ENCODE assay signal across 10 cellular contexts in the genomic region with DNA sequence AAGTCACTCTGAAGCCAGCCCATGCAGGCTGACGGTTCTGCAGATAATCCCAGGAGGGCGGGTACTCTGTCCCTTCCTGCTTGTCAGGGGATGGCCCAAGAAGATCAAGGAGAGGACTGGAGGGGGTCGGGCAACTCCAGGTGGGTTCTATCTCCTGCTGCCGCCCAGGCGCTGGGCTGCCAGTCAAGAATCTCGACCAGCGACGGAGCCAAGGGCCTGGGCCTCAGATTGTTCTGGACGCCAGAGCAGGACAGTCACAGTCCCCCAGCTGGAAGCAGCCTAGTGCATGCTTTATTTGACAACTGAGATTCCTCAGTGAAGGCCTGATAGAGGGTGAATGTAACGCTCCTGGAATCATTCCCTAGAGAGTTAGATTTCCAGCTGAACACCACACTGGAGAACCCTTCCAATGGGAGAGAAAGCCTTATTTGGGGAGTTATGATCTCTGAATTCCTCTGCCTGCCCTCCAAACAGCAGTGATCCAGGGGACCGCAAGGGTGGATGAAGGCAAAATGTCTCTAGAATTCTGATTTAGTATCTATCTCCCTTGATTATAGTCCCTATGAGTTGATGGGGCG. TPM values are rescaled to one million over a fixed set of nuclear protein-coding genes. Genes with fewer than 3 reads are reported as not detected.
A peak's percentile ranks its signal among the peaks of the same experiment; 100 is the strongest.
DNase-seq lines count a peak whose midpoint lies in the region; ATAC-seq, FAIRE-seq and TF ChIP-seq lines count a peak whose summit lies in the region.
"Had no signal": no experiment of that assay in that cellular context is flagged by ENCODE, and none has a peak within 500 bp of the region (broad histone marks: within the 10 kb centered on the region; RNA-seq: fewer than 3 reads in every experiment).

No MANE protein-coding gene starts in this region.

- no peak overlapping the region for H2BK5ac ChIP-seq in H1 (ENCODE audit: low read depth, low read length)
- H2BK5ac ChIP-seq in mesenchymal stem cell (ENCODE audit: low read depth, low read length, poor library complexity, severe bottlenecking): peak overlapping the region; percentile 45

- H2BK12ac ChIP-seq in H1 (ENCODE audit: low read depth, low read length): 0 out of 2 replicates have a peak overlapping the region, but pooled peaks have one; percentile 39
- peak overlapping the region; percentile 11 to 94 for H2BK12ac ChIP-seq in mesenchymal stem cell (ENCODE audit: low read length in 2 of 2)

- H2BK120ac ChIP-seq in H1 (replicated peaks; ENCODE audit: low read depth, low read length): no peak overlapping the region
- peak overlapping the region; percentile 90 for H2BK120ac ChIP-seq in mesenchymal stem cell (ENCODE audit: low read depth, low read length)

- H3K79me2 ChIP-seq in KMS-11 (ENCODE audit: insufficient read depth, low read depth): no peaks in the 10 kb centered on the region
- H3K79me2 ChIP-seq in H1 (ENCODE audit: control insufficient read depth in 1 of 2, insufficient read depth in 2 of 2, low read length in 2 of 2): no peaks in the 10 kb centered on the region

- peaks cover 21% of the 10 kb centered on the region for H3K4me1 ChIP-seq in KMS-11 (ENCODE audit: low read depth, poor library complexity, severe bottlenecking)
- peaks cover 0 to 29% (median 21%) of the 10 kb centered on the region in 4 experiments; a peak in 6 of 7 replicates for H3K4me1 ChIP-seq in H1 (replicated peaks in 1 of 4; ENCODE audit: control insufficient read depth in 3 of 4, insufficient read depth in 4 of 4, low read length in 3 of 4)
- peaks cover 28% of the 10 kb centered on the region for H3K4me1 ChIP-seq in mesenchymal stem cell (ENCODE audit: control insufficient read depth, insufficient read depth, low read depth, low read length)
- H3K4me1 ChIP-seq in subcutaneous abdominal adipose tissue (ENCODE audit: control insufficient read depth in 5 of 5, insufficient read depth in 5 of 5, low read length in 5 of 5): peaks cover 20 to 61% (median 57%) of the 10 kb centered on the region in 5 donors

- H3K4me2 ChIP-seq in KMS-11: no peak overlapping the region
- peak overlapping the region; percentile 82 to 84; a peak in 2 of 4 replicates for H3K4me2 ChIP-seq in H1 (ENCODE audit: insufficient read depth in 1 of 2, low read depth in 2 of 2, low read length in 2 of 2)
- peak overlapping the region; percentile 47 for H3K4me2 ChIP-seq in mesenchymal stem cell (ENCODE audit: low read length, poor library complexity, severe bottlenecking)

- no peak overlapping the region for H3K4me3 ChIP-seq in KMS-11 (IDR thresholded peaks at IDR 0.05; ENCODE audit: insufficient read depth, low read depth, low read length)
- 0 out of 8 replicates have a peak overlapping the region, but pooled peaks of 1 of the 4 experiments have one; percentile 58 for H3K4me3 ChIP-seq in H1 (ENCODE audit: extremely low read depth in 1 of 4, insufficient read depth in 2 of 4, low read depth in 3 of 4, low read length in 4 of 4)
- no peak overlapping the region for H3K4me3 ChIP-seq in mesenchymal stem cell (ENCODE audit: insufficient read depth in 1 of 2, low read depth in 1 of 2, low read length in 2 of 2)
- no peak overlapping the region for H3K4me3 ChIP-seq in subcutaneous abdominal adipose tissue (ENCODE audit: low read depth in 1 of 5, low read length in 5 of 5)

- DNase-seq in H1 (ENCODE audit: low read depth in 1 of 2, low spot score in 2 of 2) (no peak), mesenchymal stem cell (peak; percentile 52), EL (no peak), NCI-H446 treated with DMSO at 0.1 percent for 48 hours (lab: John Stamatoyannopoulos, UW) (no peak)
- DNase-seq: DND-41 had no signal

- H4K20me1 ChIP-seq in KMS-11 (ENCODE audit: insufficient read depth): no peaks in the 10 kb centered on the region
- peaks cover 0 to 1% of the 10 kb centered on the region in 2 experiments for H4K20me1 ChIP-seq in H1 (replicated peaks in 1 of 2; ENCODE audit: control insufficient read depth in 1 of 2, insufficient read depth in 2 of 2, low read length in 2 of 2)

- no peak for TF ChIP-seq EP300 in H1 (IDR thresholded peaks at IDR 0.05; ENCODE audit: borderline replicate concordance in 1 of 2, low read depth in 2 of 2, low read length in 2 of 2)

- no peak overlapping the region for H3K27ac ChIP-seq in KMS-11
- H3K27ac ChIP-seq in H1 (ENCODE audit: low read depth, low read length): no peak overlapping the region
- H3K27ac ChIP-seq in mesenchymal stem cell (ENCODE audit: low read length, poor library complexity, severe bottlenecking): peak overlapping the region; percentile 90
- H3K27ac ChIP-seq in subcutaneous abdominal adipose tissue (ENCODE audit: low read depth, low read length): peak overlapping the region; percentile 69

- TF ChIP-seq POLR2A in H1 (IDR thresholded peaks at IDR 0.05; ENCODE audit: control extremely low read depth in 1 of 2, low read depth in 2 of 2, low read length in 2 of 2): no peak

- POLR2A ChIA-PET in H1 (lab: Charles Lee; ENCODE audit: partially characterized antibody): interaction anchor here (1.1 to 1.6 kb wide), 3 partner anchors 8 to 35 kb away, joined by 3 to 4 read pairs (median 4); no protein-coding TSS in a partner anchor

- H3K4ac ChIP-seq in H1 (replicated peaks; ENCODE audit: insufficient read length, low read depth, low read length) (no peak overlapping the region), mesenchymal stem cell (ENCODE audit: low read depth in 1 of 2, low read length in 2 of 2) (peak overlapping the region; percentile 68 to 93)

- no peak for TF ChIP-seq CTCF in KMS-11 (conservative IDR thresholded peaks at IDR 0.05; ENCODE audit: low read depth, low read length)
- TF ChIP-seq CTCF in H1 (IDR thresholded peaks at IDR 0.05; ENCODE audit: control extremely low read depth in 1 of 3, insufficient read depth in 1 of 3, low read depth in 1 of 3, low read length in 3 of 3): no peak

- H4K8ac ChIP-seq in H1 (ENCODE audit: extremely low read depth, insufficient read depth, low read length) (no peak overlapping the region), mesenchymal stem cell (ENCODE audit: low read length) (peak overlapping the region; percentile 95)

- H2AFZ ChIP-seq in KMS-11 (ENCODE audit: low read depth) (peak overlapping the region; percentile 79), H1 (ENCODE audit: low read length) (peak overlapping the region; percentile 82), mesenchymal stem cell (ENCODE audit: low read depth, low read length) (peak overlapping the region; percentile 79)

- no peak overlapping the region for H4K91ac ChIP-seq in H1 (replicated peaks; ENCODE audit: insufficient read length, low read length)
- H4K91ac ChIP-seq in mesenchymal stem cell (ENCODE audit: low read length): peak overlapping the region; percentile 71

- H2AK5ac ChIP-seq in H1 (ENCODE audit: low read depth, low read length): no peak overlapping the region
- H2AK5ac ChIP-seq in mesenchymal stem cell (ENCODE audit: low read length, severe bottlenecking): peak overlapping the region; percentile 5

- no peaks in the 10 kb centered on the region for H3K9me3 ChIP-seq in H1 (ENCODE audit: insufficient read depth in 2 of 2, low read depth in 1 of 2, low read length in 1 of 2)
- H3K9me3 ChIP-seq in mesenchymal stem cell (ENCODE audit: control insufficient read depth, low read length): no peaks in the 10 kb centered on the region
- no peaks in the 10 kb centered on the region for H3K9me3 ChIP-seq in subcutaneous abdominal adipose tissue (ENCODE audit: control insufficient read depth in 5 of 5, low read length in 5 of 5)

- H3K36me3 ChIP-seq in KMS-11 (ENCODE audit: insufficient read depth): no peaks in the 10 kb centered on the region
- H3K36me3 ChIP-seq in H1 (ENCODE audit: control insufficient read depth in 2 of 4, insufficient read depth in 4 of 4, low read length in 3 of 4): no peaks in the 10 kb centered on the region
- H3K36me3 ChIP-seq in mesenchymal stem cell (ENCODE audit: control insufficient read depth in 1 of 2, insufficient read depth in 2 of 2, low read depth in 1 of 2, low read length in 2 of 2): peaks cover 0 to 18% of the 10 kb centered on the region in 2 experiments
- H3K36me3 ChIP-seq in subcutaneous abdominal adipose tissue (ENCODE audit: control insufficient read depth in 5 of 5, insufficient read depth in 5 of 5, low read length in 5 of 5): no peaks in the 10 kb centered on the region

- CTCF ChIA-PET in H1 (lab: Charles Lee; ENCODE audit: partially characterized antibody): interaction anchor here (0.5 to 15.2 kb wide), 7 partner anchors 8 to 180 kb away, joined by 3 to 279 read pairs (median 4); no protein-coding TSS in a partner anchor

- H2BK15ac ChIP-seq in H1 (ENCODE audit: low read length) (0 out of 2 replicates have a peak overlapping the region, but pooled peaks have one; percentile 62), mesenchymal stem cell (ENCODE audit: low read depth, poor library complexity, severe bottlenecking) (peak overlapping the region; percentile 77)

- 55% methylated on average over 12 of the region's 12 CpGs; no CpG with 5 or more reads in 1 of the 2 experiments for WGBS in H1 (ENCODE audit: extremely low coverage in 1 of 2, insufficient coverage in 1 of 2, insufficient read length in 1 of 2, insufficient replicate concordance in 2 of 2, low coverage in 1 of 2, low lambda C conversion rate in 2 of 2, missing lambda C conversion rate in 1 of 2), 2 experiments
- WGBS in mesenchymal stem cell: 21% methylated on average over 11 of the region's 12 CpGs

- no peak overlapping the region for H3K23ac ChIP-seq in H1 (ENCODE audit: insufficient read length)
- no peak overlapping the region for H3K23ac ChIP-seq in mesenchymal stem cell (ENCODE audit: low read length in 2 of 2)

- no peak overlapping the region for H3K56ac ChIP-seq in H1 (replicated peaks; ENCODE audit: insufficient read length, low read depth, low read length)

- FAIRE-seq in H1 (lab: Jason Lieb, UNC): no peak
- FAIRE-seq: colon had no signal

- H2BK20ac ChIP-seq in H1 (ENCODE audit: low read length): no peak overlapping the region

- no peaks in the 10 kb centered on the region for H3K27me3 ChIP-seq in KMS-11 (ENCODE audit: insufficient read depth, low read depth)
- peaks cover 0 to 29% (median 22%) of the 10 kb centered on the region in 4 experiments; a peak in 6 of 7 replicates for H3K27me3 ChIP-seq in H1 (replicated peaks in 1 of 4; ENCODE audit: control insufficient read depth in 3 of 4, extremely low read depth in 1 of 4, insufficient read depth in 3 of 4, low read length in 3 of 4)
- peaks cover 0 to 6% of the 10 kb centered on the region in 2 experiments for H3K27me3 ChIP-seq in mesenchymal stem cell (ENCODE audit: control insufficient read depth in 1 of 2, insufficient read depth in 1 of 2, low read length in 2 of 2)
- no peaks in the 10 kb centered on the region for H3K27me3 ChIP-seq in subcutaneous abdominal adipose tissue (ENCODE audit: control insufficient read depth in 5 of 5, insufficient read depth in 4 of 5, low read length in 5 of 5)

- H3K23me2 ChIP-seq in H1 (ENCODE audit: low read depth, low read length): peaks cover 12% of the 10 kb centered on the region

- H4K5ac ChIP-seq in H1 (ENCODE audit: insufficient read length, low read depth, low read length): no peak overlapping the region

- no peak overlapping the region for H3K18ac ChIP-seq in H1 (ENCODE audit: extremely low read depth, low read length)
- peak overlapping the region; percentile 95 to 98 for H3K18ac ChIP-seq in mesenchymal stem cell (ENCODE audit: low read depth in 1 of 2, low read length in 2 of 2)

- H3K79me1 ChIP-seq in H1 (ENCODE audit: low read depth, low read length): no peaks in the 10 kb centered on the region; the same call in 1 of the 2 replicates
- peaks cover 2% of the 10 kb centered on the region for H3K79me1 ChIP-seq in mesenchymal stem cell (replicated peaks; ENCODE audit: low read length, poor library complexity, severe bottlenecking)

- no peak overlapping the region for H3K9ac ChIP-seq in KMS-11
- H3K9ac ChIP-seq in H1 (replicated peaks in 1 of 4; ENCODE audit: extremely low read depth in 1 of 4, low read depth in 3 of 4, low read length in 3 of 4): no peak overlapping the region
- H3K9ac ChIP-seq in mesenchymal stem cell (ENCODE audit: low read length): no peak overlapping the region
- no peak overlapping the region for H3K9ac ChIP-seq in subcutaneous abdominal adipose tissue (ENCODE audit: low read length in 5 of 5)

- H3K14ac ChIP-seq in H1 (ENCODE audit: insufficient read length) (no peak overlapping the region), mesenchymal stem cell (ENCODE audit: low read length in 2 of 2) (no peak overlapping the region)

- ATAC-seq in HG02678 (IDR thresholded peaks at IDR 0.05; ENCODE audit: unreplicated experiment) (no peak), HG03571 (IDR thresholded peaks at IDR 0.05; ENCODE audit: unreplicated experiment) (no peak)

- no peak for TF ChIP-seq RAD21 in H1 (IDR thresholded peaks at IDR 0.05 in 1 of 2, conservative IDR thresholded peaks at IDR 0.05 in 1 of 2; ENCODE audit: low read depth in 2 of 2, low read length in 2 of 2)

RNA-seq across cellular contexts. Expression of gene KIFC3, which starts 1.2 kb away (rescaled TPM):
- total RNA-seq in H1 (2021; fragmentation: NEBNext Ultra II Directional; extraction: Animal tissue kit (Norgen Biotek cat#: 25700)): 5.3 and 7.1 TPM in 2 replicates
- 2.1 and 3.8 TPM in 2 replicates for polyA plus RNA-seq in H1 (2011; rRNA removed)
- 4.4 TPM for polyA plus RNA-seq in H1 (2011; cell fraction: cytosol; rRNA removed)
- polyA plus RNA-seq in H1 (2011; cell fraction: nucleus; rRNA removed): 11.5 TPM
- polyA plus RNA-seq in H1 (2012, experiment 1 of 2): 2.1 to 3.7 TPM (median 2.8 TPM) in 4 replicates
- 1.6 TPM for polyA plus RNA-seq in H1 (2012, experiment 2 of 2)
- polyA plus RNA-seq in H1 (2013, experiment 1 of 2): 4.3 TPM
- polyA plus RNA-seq in H1 (2013, experiment 2 of 2): 4.4 TPM
- polyA minus RNA-seq in H1 (2011; rRNA and poly(A)+ RNA removed): 3.3 and 3.9 TPM in 2 replicates
- 4.9 TPM for polyA minus RNA-seq in H1 (2011; cell fraction: cytosol; rRNA and poly(A)+ RNA removed)
- 7.5 TPM for polyA minus RNA-seq in H1 (2011; cell fraction: nucleus; rRNA and poly(A)+ RNA removed)
- polyA plus RNA-seq in mesenchymal stem cell (2013, experiment 1 of 2): 28.1 TPM
- 25.8 TPM for polyA plus RNA-seq in mesenchymal stem cell (2013, experiment 2 of 2)

Comparison
In these comparisons a context has a peak if more than half of its experiments do, and no peak if none do; other contexts are left out.
1. H3K27ac ChIP-seq: peak in mesenchymal stem cell (single experiment) and subcutaneous abdominal adipose tissue (single experiment); none in KMS-11 (single experiment) and H1 (single experiment).
2. Peak in every context shown above with its lines, with median percentiles within 50 percentile points of each other: H2AFZ ChIP-seq.